In the genomic region with DNA sequence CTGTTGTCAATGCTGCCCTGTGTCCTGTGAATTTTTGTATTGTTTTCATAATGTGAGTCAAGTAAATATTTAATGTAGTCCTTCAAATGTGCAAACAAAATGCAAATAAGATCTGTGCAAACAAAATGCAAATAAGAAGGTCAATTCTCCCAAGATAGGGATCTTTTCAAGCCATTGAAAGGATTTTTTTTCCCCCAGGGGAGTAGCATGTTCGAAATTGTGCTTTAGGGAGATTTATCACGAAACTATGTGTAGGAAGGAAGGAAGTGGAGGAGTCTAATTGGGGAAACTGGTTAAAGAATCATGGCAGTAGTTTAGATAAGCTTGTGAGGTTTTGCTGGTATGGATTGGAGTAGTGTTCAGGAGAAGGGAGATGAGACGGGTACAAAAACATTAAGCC, we compare ENCODE assay signal across 24 cellular contexts.
A peak's percentile ranks its signal among the peaks of the same experiment; 100 is the strongest.
DNase-seq lines count a peak whose midpoint lies in the region; ATAC-seq, FAIRE-seq and TF ChIP-seq lines count a peak whose summit lies in the region.
"Had no signal": no experiment of that assay in that cellular context is flagged by ENCODE, and none has a peak within 500 bp of the region (broad histone marks: within the 10 kb centered on the region; RNA-seq: fewer than 3 reads in every experiment).

No MANE protein-coding gene starts in this region.

- H3K36me3 ChIP-seq in endothelial cell of umbilical vein (ENCODE audit: control insufficient read depth in 2 of 2, extremely low read depth in 1 of 2, insufficient read depth in 2 of 2, low read length in 2 of 2): no peaks in the 10 kb centered on the region
- H3K36me3 ChIP-seq in smooth muscle cell (ENCODE audit: low read depth): no peaks in the 10 kb centered on the region
- H3K36me3 ChIP-seq: Peyer's patch, SJCRH30 had no signal

- BruUV-seq in endothelial cell of umbilical vein (replicated peaks; lab: Mats Ljungman, UMichigan): no TSS peak

- H3K4me2 ChIP-seq in endothelial cell of umbilical vein (ENCODE audit: insufficient read depth, low read length) (no peak overlapping the region), smooth muscle cell (peak overlapping the region; percentile 25)

- H3K4me3 ChIP-seq in endothelial cell of umbilical vein (replicated peaks in 1 of 3; ENCODE audit: insufficient read depth in 1 of 3, low read depth in 1 of 3, low read length in 3 of 3): no peak overlapping the region
- H3K4me3 ChIP-seq in smooth muscle cell: no peak overlapping the region
- H3K4me3 ChIP-seq: Peyer's patch, SJCRH30 had no signal

- peaks cover 7% of the 10 kb centered on the region for H3F3A ChIP-seq in smooth muscle cell (ENCODE audit: low read depth)

- CTCF ChIA-PET in endothelial cell of umbilical vein (lab: Charles Lee): interaction anchor here (1.1 to 1.5 kb wide), 3 partner anchors 12 to 34 kb away, joined by 3 to 5 read pairs (median 4); no protein-coding TSS in a partner anchor

- TF ChIP-seq POLR2A in endothelial cell of umbilical vein (IDR thresholded peaks at IDR 0.05; ENCODE audit: low read depth, low read length): no peak

- intact Hi-C loops in endothelial cell of umbilical vein (cut with micrococcal nuclease): no loop called here

- no peaks in the 10 kb centered on the region for H3K27me3 ChIP-seq in endothelial cell of umbilical vein (ENCODE audit: control insufficient read depth in 2 of 2, insufficient read depth in 2 of 2, low read length in 2 of 2)
- no peaks in the 10 kb centered on the region for H3K27me3 ChIP-seq in smooth muscle cell (ENCODE audit: low read depth)
- H3K27me3 ChIP-seq: Peyer's patch, SJCRH30 had no signal

- peaks cover 9% of the 10 kb centered on the region for H3K4me1 ChIP-seq in endothelial cell of umbilical vein (ENCODE audit: control insufficient read depth, extremely low read depth, insufficient read depth, low read length)
- H3K4me1 ChIP-seq in smooth muscle cell (ENCODE audit: low read depth): peaks cover 14% of the 10 kb centered on the region
- H3K4me1 ChIP-seq: Peyer's patch, SJCRH30 had no signal

- H3K9ac ChIP-seq in endothelial cell of umbilical vein (replicated peaks; ENCODE audit: extremely low read depth, insufficient read depth, low read length) (no peak overlapping the region), smooth muscle cell (ENCODE audit: low read depth) (no peak overlapping the region)

- FAIRE-seq in endothelial cell of umbilical vein (lab: Jason Lieb, UNC): no peak
- FAIRE-seq: D721Med had no signal

- no peak for ATAC-seq in HG02870 (IDR thresholded peaks at IDR 0.05; ENCODE audit: unreplicated experiment)

- H3K9me3 ChIP-seq in endothelial cell of umbilical vein (replicated peaks; ENCODE audit: control insufficient read depth, insufficient read depth, low read length) (no peaks in the 10 kb centered on the region), smooth muscle cell (replicated peaks; ENCODE audit: low read depth) (no peaks in the 10 kb centered on the region)
- H3K9me3 ChIP-seq: Peyer's patch, SJCRH30 had no signal

- H3K9me1 ChIP-seq in endothelial cell of umbilical vein (replicated peaks; ENCODE audit: control insufficient read depth, extremely low read depth, insufficient read depth, low read length): no peaks in the 10 kb centered on the region

- H4K20me1 ChIP-seq in endothelial cell of umbilical vein (replicated peaks; ENCODE audit: control insufficient read depth, extremely low read depth, insufficient read depth, low read length) (no peaks in the 10 kb centered on the region), smooth muscle cell (ENCODE audit: low read depth) (no peaks in the 10 kb centered on the region)

- H3K27ac ChIP-seq in endothelial cell of umbilical vein (ENCODE audit: insufficient read depth, low read depth, low read length) (no peak overlapping the region), smooth muscle cell (ENCODE audit: low read depth) (no peak overlapping the region)
- H3K27ac ChIP-seq: 22Rv1, HL-60, Peyer's patch, SJCRH30 had no signal

- H2AFZ ChIP-seq in endothelial cell of umbilical vein (ENCODE audit: low read depth, low read length) (peak overlapping the region; percentile 25), smooth muscle cell (ENCODE audit: low read depth) (peak overlapping the region; percentile 90)

- DNase-seq in NCI-H345 (lab: John Stamatoyannopoulos, UW): peak; percentile 35
- no peak for DNase-seq in NCI-H345 treated with DMSO at 0.1 percent for 48 hours (lab: John Stamatoyannopoulos, UW; ENCODE audit: unreplicated experiment)
- DNase-seq in NCI-H748 treated with DMSO at 0.1 percent for 48 hours (lab: John Stamatoyannopoulos, UW): peak; percentile 26
- DNase-seq in endothelial cell of umbilical vein (ENCODE audit: low read depth, low spot score): no peak
- no peak for DNase-seq in smooth muscle cell (lab: John Stamatoyannopoulos, UW; ENCODE audit: unreplicated experiment)
- DNase-seq in NCI-H1436 (lab: John Stamatoyannopoulos, UW): no peak
- no peak for DNase-seq in Ammon's horn (ENCODE audit: low spot score)
- DNase-seq: AML-193, DMS79, H9, HFFc6, KBM-7, MM.1S, NCI-H1092, NCI-H1436 treated with DMSO at 0.1 percent for 48 hours, NCI-H2029, NCI-H2227 treated with DMSO at 0.1 percent for 48 hours, NCI-H524 treated with DMSO at 0.1 percent for 48 hours, Peyer's patch, SJCRH30 had no signal

- WGBS in smooth muscle cell (ENCODE audit: low lambda C conversion rate): 28% methylated on average over 3 of the region's 3 CpGs

- H3K79me2 ChIP-seq in endothelial cell of umbilical vein (ENCODE audit: control insufficient read depth, insufficient read depth, low read length): no peaks in the 10 kb centered on the region
- no peaks in the 10 kb centered on the region for H3K79me2 ChIP-seq in smooth muscle cell (ENCODE audit: low read depth)

- no peak for TF ChIP-seq CTCF in endothelial cell of umbilical vein (IDR thresholded peaks at IDR 0.05; ENCODE audit: extremely low read depth in 1 of 2, insufficient read depth in 1 of 2, low read depth in 1 of 2, low read length in 2 of 2)
- no peak for TF ChIP-seq CTCF in smooth muscle cell (IDR thresholded peaks at IDR 0.05; ENCODE audit: borderline replicate concordance, insufficient read depth, poor library complexity, severe bottlenecking)

- dilution Hi-C loops in endothelial cell of umbilical vein (cut with MboI; ENCODE audit: extremely low pct_ligation_motif_present, low sequenced_read_pairs): no loop called here

- POLR2A ChIA-PET in endothelial cell of umbilical vein (lab: Charles Lee): no interaction called here

TF ChIP-seq in endothelial cell of umbilical vein, 7 proteins besides CTCF, POLR2A, EP300 and RAD21:
- TF ChIP-seq GATA2 (IDR thresholded peaks at IDR 0.05; ENCODE audit: insufficient read depth, insufficient read length, low read depth, low read length): peak; percentile 34
- TF ChIP-seq JUN (IDR thresholded peaks at IDR 0.05; ENCODE audit: borderline replicate concordance, insufficient read depth, insufficient read length, low read depth): no peak

Comparison
In these comparisons a context has a peak if more than half of its experiments do, and no peak if none do; other contexts are left out.
1. DNase-seq: peak in NCI-H345 (single experiment) and NCI-H748 treated with DMSO at 0.1 percent for 48 hours (single experiment); none in NCI-H345 treated with DMSO at 0.1 percent for 48 hours (single experiment), endothelial cell of umbilical vein (single experiment), smooth muscle cell (single experiment), NCI-H1436 (single experiment) and Ammon's horn (single experiment).